Comparison of ENCODE assay signal across 20 cellular contexts in the genomic region with DNA sequence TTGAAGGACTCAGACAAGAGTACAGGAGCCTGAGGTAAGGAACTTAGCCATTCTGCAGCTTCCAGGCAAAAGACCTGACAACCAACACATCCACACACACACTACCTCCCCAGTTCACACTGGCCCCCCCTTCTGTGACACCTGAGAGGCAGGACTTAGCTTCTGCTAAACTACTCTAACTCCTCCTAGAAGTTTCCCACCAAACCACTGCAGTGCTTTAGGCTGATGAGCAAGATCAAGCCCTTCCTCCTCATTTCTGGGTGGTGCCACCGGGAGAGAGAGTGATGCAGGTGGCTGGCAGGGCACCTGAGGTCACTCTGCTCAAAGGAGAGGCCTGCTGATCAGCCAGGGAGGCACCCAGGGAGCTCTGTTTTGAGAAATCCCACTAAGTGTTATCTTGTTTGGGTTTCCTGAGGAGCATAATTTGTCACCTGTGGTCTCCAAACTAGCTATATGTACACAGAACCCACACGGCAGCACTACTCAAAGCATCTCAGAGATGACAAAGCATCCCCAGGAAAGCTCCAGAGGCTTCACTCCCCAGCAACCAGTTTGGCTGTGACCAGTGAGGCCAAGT.
DNase-seq lines count a peak whose midpoint lies in the region; ATAC-seq and TF ChIP-seq lines count a peak whose summit lies in the region.
"Had no signal": no experiment of that assay in that cellular context is flagged by ENCODE, and none has a peak within 500 bp of the region (broad histone marks: within the 10 kb centered on the region; RNA-seq: fewer than 3 reads in every experiment).

No MANE protein-coding gene starts in this region.

- CTCF ChIA-PET in HEK293 (lab: Yijun Ruan, JAX), result interaction anchor here (0.5 to 2.8 kb wide), 2 partner anchors 197 to 1022 kb away, joined by 3 to 9 read pairs; no protein-coding TSS in a partner anchor

- H3K4me3 ChIP-seq in HEK293 (ENCODE audit: low read depth, low read length), result no peak overlapping the region
- H3K4me3 ChIP-seq in mucosa of descending colon, result no peak overlapping the region
- H3K4me3 ChIP-seq: GM23338 had no signal

- peak; percentile 45 for ATAC-seq in mucosa of descending colon
- ATAC-seq in GM21717 (IDR thresholded peaks at IDR 0.05; ENCODE audit: unreplicated experiment), result no peak
- ATAC-seq: GM23338, HepG2 had no signal

- no peak for TF ChIP-seq CTCF in HEK293 (tag by site-specific recombination; IDR thresholded peaks at IDR 0.05)
- no peak for TF ChIP-seq CTCF in mucosa of descending colon (IDR thresholded peaks at IDR 0.05)

- no peak overlapping the region for H3K27ac ChIP-seq in HEK293 (ENCODE audit: extremely low read depth, low read depth, low read length)

- H3K4me1 ChIP-seq in HEK293 (ENCODE audit: control insufficient read depth, insufficient read depth, low read length) (no peaks in the 10 kb centered on the region), mucosa of descending colon (ENCODE audit: low read depth) (no peaks in the 10 kb centered on the region)
- H3K4me1 ChIP-seq: BE2C had no signal

- H3K36me3 ChIP-seq in HEK293 (ENCODE audit: control insufficient read depth in 2 of 2, insufficient read depth in 1 of 2, low read length in 2 of 2) (no peaks in the 10 kb centered on the region), mucosa of descending colon (ENCODE audit: low read depth) (no peaks in the 10 kb centered on the region)
- H3K36me3 ChIP-seq: BE2C had no signal

- POLR2A ChIA-PET in HEK293 (lab: Yijun Ruan, JAX), result no interaction called here

- intact Hi-C loops in mucosa of descending colon (cut with DNase I, micrococcal nuclease), result loop anchor here in 1 of 2 donors (10.0 kb wide), 1 partner anchor 198 kb away; no protein-coding TSS in a partner anchor

- H3K9me3 ChIP-seq in HEK293 (ENCODE audit: control insufficient read depth, insufficient read depth, low read depth, low read length) (no peaks in the 10 kb centered on the region), mucosa of descending colon (no peaks in the 10 kb centered on the region)
- H3K9me3 ChIP-seq: BE2C had no signal

- DNase-seq in NCI-H510A treated with DMSO at 0.1 percent for 48 hours (lab: John Stamatoyannopoulos, UW) (peak; percentile 18), NCI-H510A (lab: John Stamatoyannopoulos, UW) (no peak), RPMI8226 (peak; percentile 15), mucosa of descending colon (no peak), NCI-H2081 treated with DMSO at 0.1 percent for 48 hours (lab: John Stamatoyannopoulos, UW) (no peak), HuH-7.5 (ENCODE audit: low spot score) (no peak)
- DNase-seq: 8988T; BE2C; CD4-positive, alpha-beta T cell; DMS79; NCI-H1092; NCI-H187; NCI-H2171; NCI-H446; OCI-M1; SIG-M5 had no signal

TF ChIP-seq in HEK293, 187 proteins besides CTCF, POLR2A, EP300 and RAD21:
- TF ChIP-seq, protein P1, sequence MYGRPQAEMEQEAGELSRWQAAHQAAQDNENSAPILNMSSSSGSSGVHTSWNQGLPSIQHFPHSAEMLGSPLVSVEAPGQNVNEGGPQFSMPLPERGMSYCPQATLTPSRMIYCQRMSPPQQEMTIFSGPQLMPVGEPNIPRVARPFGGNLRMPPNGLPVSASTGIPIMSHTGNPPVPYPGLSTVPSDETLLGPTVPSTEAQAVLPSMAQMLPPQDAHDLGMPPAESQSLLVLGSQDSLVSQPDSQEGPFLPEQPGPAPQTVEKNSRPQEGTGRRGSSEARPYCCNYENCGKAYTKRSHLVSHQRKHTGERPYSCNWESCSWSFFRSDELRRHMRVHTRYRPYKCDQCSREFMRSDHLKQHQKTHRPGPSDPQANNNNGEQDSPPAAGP (tag by site-specific recombination; IDR thresholded peaks at IDR 0.05), result no peak
- TF ChIP-seq GLIS1 (tag by site-specific recombination; IDR thresholded peaks at IDR 0.05), result peak; percentile 36; the same call in 1 of the 2 replicates
- TF ChIP-seq, protein P2, sequence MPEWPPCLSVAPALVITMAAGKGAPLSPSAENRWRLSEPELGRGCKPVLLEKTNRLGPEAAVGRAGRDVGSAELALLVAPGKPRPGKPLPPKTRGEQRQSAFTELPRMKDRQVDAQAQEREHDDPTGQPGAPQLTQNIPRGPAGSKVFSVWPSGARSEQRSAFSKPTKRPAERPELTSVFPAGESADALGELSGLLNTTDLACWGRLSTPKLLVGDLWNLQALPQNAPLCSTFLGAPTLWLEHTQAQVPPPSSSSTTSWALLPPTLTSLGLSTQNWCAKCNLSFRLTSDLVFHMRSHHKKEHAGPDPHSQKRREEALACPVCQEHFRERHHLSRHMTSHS (tag by site-specific recombination; IDR thresholded peaks at IDR 0.05), result no peak
- TF ChIP-seq WT1 (tag by site-specific recombination; IDR thresholded peaks at IDR 0.05), result no peak
- no peak for TF ChIP-seq ZNF157 (tag by site-specific recombination; IDR thresholded peaks at IDR 0.05)
- no peak for TF ChIP-seq ZNF660 (tag by site-specific recombination; IDR thresholded peaks at IDR 0.05)
- TF ChIP-seq, protein P3, sequence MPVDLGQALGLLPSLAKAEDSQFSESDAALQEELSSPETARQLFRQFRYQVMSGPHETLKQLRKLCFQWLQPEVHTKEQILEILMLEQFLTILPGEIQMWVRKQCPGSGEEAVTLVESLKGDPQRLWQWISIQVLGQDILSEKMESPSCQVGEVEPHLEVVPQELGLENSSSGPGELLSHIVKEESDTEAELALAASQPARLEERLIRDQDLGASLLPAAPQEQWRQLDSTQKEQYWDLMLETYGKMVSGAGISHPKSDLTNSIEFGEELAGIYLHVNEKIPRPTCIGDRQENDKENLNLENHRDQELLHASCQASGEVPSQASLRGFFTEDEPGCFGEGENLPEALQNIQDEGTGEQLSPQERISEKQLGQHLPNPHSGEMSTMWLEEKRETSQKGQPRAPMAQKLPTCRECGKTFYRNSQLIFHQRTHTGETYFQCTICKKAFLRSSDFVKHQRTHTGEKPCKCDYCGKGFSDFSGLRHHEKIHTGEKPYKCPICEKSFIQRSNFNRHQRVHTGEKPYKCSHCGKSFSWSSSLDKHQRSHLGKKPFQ (tag by site-specific recombination; IDR thresholded peaks at IDR 0.05), result peak; percentile 67; the same call in 1 of the 2 replicates
- no peak for TF ChIP-seq YY2 (tag by site-specific recombination; IDR thresholded peaks at IDR 0.05)
- TF ChIP-seq ZIC2 (tag by site-specific recombination; IDR thresholded peaks at IDR 0.05), result peak; percentile 96

Comparison
In these comparisons a context has a peak if more than half of its experiments do, and no peak if none do; other contexts are left out.
1. DNase-seq: peak in NCI-H510A treated with DMSO at 0.1 percent for 48 hours (single experiment) and RPMI8226 (single experiment); none in NCI-H510A (single experiment), mucosa of descending colon (0 of 3), NCI-H2081 treated with DMSO at 0.1 percent for 48 hours (single experiment) and HuH-7.5 (single experiment).